8 cellular contexts compared by ENCODE assay signal in genomic region chr11:77474509-77475070, GRCh38. TPM values are rescaled to one million over a fixed set of nuclear protein-coding genes. Genes with fewer than 3 reads are reported as not detected.
DNase-seq lines count a peak whose midpoint lies in the region; ATAC-seq and TF ChIP-seq lines count a peak whose summit lies in the region.

No MANE protein-coding gene starts in this region.

- H3K9me3 ChIP-seq in right atrium auricular region = no peaks in the 10 kb centered on the region
- no peaks in the 10 kb centered on the region for H3K9me3 ChIP-seq in mammary epithelial cell (replicated peaks; ENCODE audit: insufficient read depth, low read length)
- no peaks in the 10 kb centered on the region for H3K9me3 ChIP-seq in uterus

- H3K4me3 ChIP-seq in right atrium auricular region (peak overlapping the region; percentile 65 to 66), mammary epithelial cell (replicated peaks in 1 of 3; ENCODE audit: insufficient read depth in 1 of 3, low read depth in 2 of 3, low read length in 3 of 3) (peak overlapping the region; percentile 34 to 85 (median 80)), uterus (peak overlapping the region; percentile 50 to 71)

- H3K4me1 ChIP-seq in right atrium auricular region = peaks cover 0 to 8% of the 10 kb centered on the region in 2 donors
- H3K4me1 ChIP-seq in mammary epithelial cell (ENCODE audit: insufficient read depth, low read length) = peaks cover 20% of the 10 kb centered on the region
- H3K4me1 ChIP-seq in uterus = no peaks in the 10 kb centered on the region

- H3K4me3 Mint-ChIP-seq in mesothelial cell of epicardium = peak overlapping the region; percentile 82

- H3K36me3 ChIP-seq in right atrium auricular region (no peaks in the 10 kb centered on the region), mammary epithelial cell (ENCODE audit: insufficient read depth, low read length) (no peaks in the 10 kb centered on the region), uterus (no peaks in the 10 kb centered on the region)

- H2AFZ ChIP-seq in mammary epithelial cell (ENCODE audit: low read depth, low read length) = peak overlapping the region; percentile 89

- WGBS in mammary epithelial cell (ENCODE audit: low coverage, missing lambda C conversion rate) = 13% methylated on average over 15 of the region's 17 CpGs

- H3K4me1 Mint-ChIP-seq in mesothelial cell of epicardium = peaks cover 35% of the 10 kb centered on the region

- DNase-seq in right atrium auricular region (ENCODE audit: low spot score) (no peak), left cardiac atrium (no peak), mammary epithelial cell (no peak), mesothelial cell of epicardium (ENCODE audit: low spot score in 2 of 2, unreplicated experiment in 2 of 2) (no peak), uterus (no peak), hepatic stellate cell (ENCODE audit: low spot score) (no peak), NCI-H510A treated with DMSO at 0.1 percent for 48 hours (lab: John Stamatoyannopoulos, UW) (no peak)

- CTCF ChIA-PET in mammary epithelial cell (lab: Charles Lee; ENCODE audit: low non-redundant PET) = interaction anchor here (0.5 to 0.6 kb wide), 2 partner anchors 35 to 131 kb away, joined by 3 to 4 read pairs; no protein-coding TSS in a partner anchor

- BruUV-seq in mammary epithelial cell (replicated peaks; lab: Mats Ljungman, UMichigan) = TSS peak; percentile 90

- no peaks in the 10 kb centered on the region for H3K27me3 ChIP-seq in right atrium auricular region
- no peaks in the 10 kb centered on the region for H3K27me3 ChIP-seq in mammary epithelial cell (ENCODE audit: insufficient read depth, low read length)
- no peaks in the 10 kb centered on the region for H3K27me3 ChIP-seq in uterus

- H3K27ac ChIP-seq in right atrium auricular region (no peak overlapping the region), mammary epithelial cell (ENCODE audit: insufficient read depth, low read depth, low read length) (peak overlapping the region; percentile 3), uterus (peak overlapping the region; percentile 78 to 84)

- in situ Hi-C loops in mammary epithelial cell (cut with MboI; ENCODE audit: low sequenced_read_pairs in 2 of 2) = no loop called here

- H3K9ac ChIP-seq in mammary epithelial cell (ENCODE audit: insufficient read depth, low read length) = peak overlapping the region; percentile 9

- dilution Hi-C loops in mammary epithelial cell (cut with HindIII; ENCODE audit: low sequenced_read_pairs) = loop anchor here (5.0 kb wide), 2 partner anchors 48 to 83 kb away; no protein-coding TSS in a partner anchor

- H3K79me2 ChIP-seq in mammary epithelial cell (ENCODE audit: insufficient read depth, low read length) = no peaks in the 10 kb centered on the region

- intact Hi-C loops in left cardiac atrium (cut with DNase I) (no loop called here), mammary epithelial cell (cut with micrococcal nuclease) (loop anchor here (1.0 to 5.0 kb wide), 4 partner anchors 32 to 122 kb away; no protein-coding TSS in a partner anchor), uterus (cut with DNase I; ENCODE audit: low total_unique reads) (no loop called here)

- H4K20me1 ChIP-seq in mammary epithelial cell (ENCODE audit: insufficient read depth, low read length) = no peaks in the 10 kb centered on the region

- peak overlapping the region; percentile 99 for H3K27ac Mint-ChIP-seq in mesothelial cell of epicardium

- TF ChIP-seq POLR2A in uterus (IDR thresholded peaks at IDR 0.05) = no peak

- no peak for TF ChIP-seq CTCF in right atrium auricular region (IDR thresholded peaks at IDR 0.05)
- no peak for TF ChIP-seq CTCF in mammary epithelial cell (conservative IDR thresholded peaks at IDR 0.05 in 1 of 2, IDR thresholded peaks at IDR 0.05 in 1 of 2; ENCODE audit: extremely low read depth in 1 of 2, insufficient read depth in 1 of 2, low read depth in 1 of 2, low read length in 2 of 2)
- no peak for TF ChIP-seq CTCF in mesothelial cell of epicardium (IDR thresholded peaks at IDR 0.05; ENCODE audit: unreplicated experiment)
- no peak for TF ChIP-seq CTCF in uterus (IDR thresholded peaks at IDR 0.05)

- H3K27me3 Mint-ChIP-seq in mesothelial cell of epicardium (ENCODE audit: low read depth) = no peaks in the 10 kb centered on the region

- no peaks in the 10 kb centered on the region for H3K36me3 Mint-ChIP-seq in mesothelial cell of epicardium

- H3K4me2 ChIP-seq in mammary epithelial cell (ENCODE audit: insufficient read depth, low read depth, low read length) = peak overlapping the region; percentile 66

- ATAC-seq in left cardiac atrium (no peak), GM19452 (IDR thresholded peaks at IDR 0.05; ENCODE audit: unreplicated experiment) (no peak)

- no peaks in the 10 kb centered on the region for H3K9me3 Mint-ChIP-seq in mesothelial cell of epicardium

RNA-seq across cellular contexts. Expression of gene PAK1, which starts 0.7 kb away (rescaled TPM):
- total RNA-seq in right atrium auricular region (10 to 100 TPM; 12.5 to 15.2 TPM), left cardiac atrium (10 to 100 TPM; 17.1 to 20.3 TPM), mammary epithelial cell (10 to 100 TPM; 60.5 to 87.6 TPM), mesothelial cell of epicardium (83.2 to 89.3 TPM (median 83.8 TPM) in 3 replicates), uterus (10 to 100 TPM; 17.4 to 55.2 (median 35.7) TPM)
- polyA plus RNA-seq in mammary epithelial cell = 83.0 TPM
- 239 TPM for polyA minus RNA-seq in mammary epithelial cell

Comparison
In these comparisons a context has a peak if more than half of its experiments do, and no peak if none do; other contexts are left out.
1. H3K27ac ChIP-seq: peak in mammary epithelial cell (single experiment) and uterus (2 of 2); none in right atrium auricular region (0 of 2).
2. Peak in every context shown above with its lines, with median percentiles within 50 percentile points of each other: H3K4me3 ChIP-seq.